Comparison of ENCODE assay signal across 1 cellular context in the genomic region with DNA sequence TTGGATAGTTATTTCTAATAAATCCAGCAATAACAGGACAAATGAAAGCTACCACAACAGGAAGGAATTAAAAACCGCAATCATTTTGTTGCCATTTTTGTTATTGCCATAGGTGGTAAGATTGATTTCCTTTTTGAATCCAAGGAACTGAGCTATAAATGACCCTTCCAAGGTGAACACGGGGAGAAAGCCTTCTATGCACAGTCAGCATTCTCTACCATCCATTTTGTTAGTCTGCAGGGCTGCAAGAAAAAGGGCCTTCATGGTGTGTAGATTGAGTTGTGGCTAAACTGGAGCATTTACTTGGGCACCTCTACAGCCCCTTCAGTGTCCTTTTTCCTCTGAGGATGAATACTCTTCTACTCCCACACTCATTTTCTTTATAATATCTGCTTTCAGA.
TF ChIP-seq lines count a peak whose summit lies in the region.

No MANE protein-coding gene starts in this region.

TF ChIP-seq in HepG2, 621 proteins besides CTCF, POLR2A, EP300 and RAD21:
- TF ChIP-seq FIP1L1 (IDR thresholded peaks at IDR 0.05; ENCODE audit: borderline replicate concordance, insufficient read depth, low read depth, low read length), result no peak
- peak; percentile 78 for TF ChIP-seq MAFF (IDR thresholded peaks at IDR 0.05; ENCODE audit: low read depth, low read length)
- TF ChIP-seq MAFK (conservative IDR thresholded peaks at IDR 0.05 in 1 of 2, IDR thresholded peaks at IDR 0.05 in 1 of 2; ENCODE audit: low read length in 2 of 2), result peak; percentile 61 to 86
- no peak for TF ChIP-seq ZNF615 (CRISPR knock-in tag; IDR thresholded peaks at IDR 0.05; ENCODE audit: borderline replicate concordance)
- TF ChIP-seq, protein P1, sequence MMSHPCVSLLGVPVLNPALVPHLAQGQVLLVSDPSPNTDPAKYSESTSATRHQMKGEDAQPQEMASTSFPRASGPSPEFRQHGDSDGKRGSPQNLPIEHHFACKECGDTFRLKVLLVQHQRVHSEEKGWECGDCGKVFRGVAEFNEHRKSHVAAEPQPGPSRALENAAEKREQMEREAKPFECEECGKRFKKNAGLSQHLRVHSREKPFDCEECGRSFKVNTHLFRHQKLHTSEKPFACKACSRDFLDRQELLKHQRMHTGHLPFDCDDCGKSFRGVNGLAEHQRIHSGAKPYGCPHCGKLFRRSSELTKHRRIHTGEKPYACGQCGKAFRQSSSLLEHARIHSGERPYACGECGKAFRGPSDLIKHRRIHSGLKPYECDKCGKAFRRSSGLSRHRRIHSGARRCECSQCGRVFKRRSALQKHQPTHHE (CRISPR knock-in tag; IDR thresholded peaks at IDR 0.05; ENCODE audit: borderline replicate concordance), result no peak
